ENCODE assay signal across 20 cellular contexts in the genomic region with DNA sequence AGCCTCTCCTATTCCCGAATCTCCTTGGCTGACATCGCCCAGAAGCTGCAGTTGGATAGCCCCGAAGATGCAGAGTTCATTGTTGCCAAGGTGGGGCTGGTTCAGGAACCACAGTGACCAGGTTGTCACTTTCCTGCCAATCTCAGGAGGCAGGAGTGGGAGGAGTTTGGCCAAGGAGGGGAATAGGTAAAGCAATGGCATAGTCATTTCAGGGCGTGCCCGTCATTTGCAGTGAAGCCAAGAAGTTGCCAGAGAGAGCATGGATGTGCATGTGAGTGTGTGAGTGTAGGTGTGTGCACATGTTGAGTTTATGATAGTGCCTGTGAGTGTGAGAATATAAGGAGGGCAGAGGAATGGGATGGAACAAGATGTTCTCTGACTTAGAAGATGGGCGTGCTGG. TPM values are rescaled to one million over a fixed set of nuclear protein-coding genes. Genes with fewer than 3 reads are reported as not detected.
DNase-seq lines count a peak whose midpoint lies in the region; ATAC-seq and TF ChIP-seq lines count a peak whose summit lies in the region.
"Had no signal": no experiment of that assay in that cellular context is flagged by ENCODE, and none has a peak within 500 bp of the region (broad histone marks: within the 10 kb centered on the region; RNA-seq: fewer than 3 reads in every experiment).

No MANE protein-coding gene starts in this region.

- BruUV-seq in Calu3 (replicated peaks; lab: Mats Ljungman, UMichigan), result no TSS peak
- no TSS peak for BruUV-seq in PC-3 (replicated peaks; lab: Mats Ljungman, UMichigan)

- H4K91ac ChIP-seq in trophoblast cell (ENCODE audit: low read depth, low read length), result no peak overlapping the region

- H3K27ac ChIP-seq in PC-3 (ENCODE audit: low read length) (no peak overlapping the region), foreskin keratinocyte (no peak overlapping the region), trophoblast cell (ENCODE audit: low read depth, low read length) (no peak overlapping the region)
- H3K27ac ChIP-seq: BLaER1 treated with 17β-estradiol and CSF1 and Interleukin-3, amounts not matched to agents 10 nM and 100 nM; KMS-11 had no signal

- H3K4me1 Mint-ChIP-seq in Calu3 (ENCODE audit: low read depth, unreplicated experiment), result no peaks in the 10 kb centered on the region
- no peaks in the 10 kb centered on the region for H3K4me1 Mint-ChIP-seq in type B pancreatic cell (ENCODE audit: unreplicated experiment)

- H2AK5ac ChIP-seq in trophoblast cell (ENCODE audit: low read length), result no peak overlapping the region

- POLR2A ChIA-PET in PC-3 (lab: Charles Lee; ENCODE audit: unreplicated experiment), result no interaction called here

- H3K36me3 ChIP-seq in PC-3 (ENCODE audit: low read depth, low read length) (peaks cover 35% of the 10 kb centered on the region), trophoblast cell (ENCODE audit: control insufficient read depth in 1 of 2, insufficient read depth in 2 of 2, low read length in 2 of 2) (peaks cover 66 to 75% of the 10 kb centered on the region in 2 experiments)

- peaks cover 91% of the 10 kb centered on the region for H3K36me3 Mint-ChIP-seq in Calu3 (ENCODE audit: insufficient read depth, unreplicated experiment)
- H3K36me3 Mint-ChIP-seq in type B pancreatic cell, result peaks cover 27% of the 10 kb centered on the region

- no peak overlapping the region for H3K23ac ChIP-seq in trophoblast cell (ENCODE audit: low read length)

- H3K4ac ChIP-seq in trophoblast cell (ENCODE audit: low read depth, low read length), result no peak overlapping the region

- H3K4me3 Mint-ChIP-seq in Calu3 (ENCODE audit: low read depth, unreplicated experiment), result no peak overlapping the region
- no peak overlapping the region for H3K4me3 Mint-ChIP-seq in type B pancreatic cell
- H3K4me3 Mint-ChIP-seq: CD8-positive, alpha-beta memory T cell; HFFc6 had no signal

- H2BK120ac ChIP-seq in trophoblast cell (ENCODE audit: insufficient read depth, low read length, poor library complexity), result no peak overlapping the region

- H3K27me3 Mint-ChIP-seq in Calu3 (ENCODE audit: unreplicated experiment) (no peaks in the 10 kb centered on the region), type B pancreatic cell (no peaks in the 10 kb centered on the region)
- H3K27me3 Mint-ChIP-seq: CD8-positive, alpha-beta memory T cell had no signal

- no peaks in the 10 kb centered on the region for H3K79me1 ChIP-seq in trophoblast cell (ENCODE audit: low read length)

- no peak overlapping the region for H3K18ac ChIP-seq in trophoblast cell (ENCODE audit: low read length)

- H3K9me3 ChIP-seq in PC-3 (ENCODE audit: low read length), result no peaks in the 10 kb centered on the region
- no peaks in the 10 kb centered on the region for H3K9me3 ChIP-seq in trophoblast cell (ENCODE audit: insufficient read depth, low read depth, low read length)
- H3K9me3 ChIP-seq: BLaER1 treated with 17β-estradiol and CSF1 and Interleukin-3, amounts not matched to agents 10 nM and 100 nM had no signal

- DNase-seq in Calu3 (no peak), PC-3 (peak; percentile 27), foreskin keratinocyte (peak in 1 of 2 donors; percentile 28), trophoblast cell (no peak), COR-L47 (lab: John Stamatoyannopoulos, UW) (no peak), type B pancreatic cell (ENCODE audit: extremely low spot score, unreplicated experiment) (no peak)
- DNase-seq: CD8-positive, alpha-beta memory T cell; HFFc6; NCI-H1417 treated with DMSO at 0.1 percent for 48 hours; NCI-H187 treated with DMSO at 0.1 percent for 48 hours; NCI-H2227 treated with DMSO at 0.1 percent for 48 hours; NCI-H510A treated with DMSO at 0.1 percent for 48 hours; NCI-H774; SHP77 treated with DMSO at 0.1 percent for 48 hours had no signal

- ATAC-seq in PC-3 (peak; percentile 24; the same call in 1 of the 2 replicates), foreskin keratinocyte (peak; percentile 11), GM19351 (IDR thresholded peaks at IDR 0.05; ENCODE audit: unreplicated experiment) (no peak)

- no peaks in the 10 kb centered on the region for H4K20me1 ChIP-seq in PC-3 (ENCODE audit: low read length)

- CTCF ChIA-PET in Calu3 (lab: Charles Lee), result interaction anchor here (0.5 to 76.9 kb wide), 11 partner anchors 6 to 491 kb away, joined by 3 to 6506 read pairs (median 4); a partner anchor contains a TSS
- CTCF ChIA-PET in PC-3 (lab: Charles Lee), result no interaction called here

- no peak for TF ChIP-seq CTCF in Calu3 (IDR thresholded peaks at IDR 0.05; ENCODE audit: unreplicated experiment)
- no peak for TF ChIP-seq CTCF in PC-3 (conservative IDR thresholded peaks at IDR 0.05; ENCODE audit: low read depth, low read length)
- no peak for TF ChIP-seq CTCF in foreskin keratinocyte (conservative IDR thresholded peaks at IDR 0.05)
- no peak for TF ChIP-seq CTCF in type B pancreatic cell (conservative IDR thresholded peaks at IDR 0.05)

- H3K79me2 ChIP-seq in PC-3 (ENCODE audit: low read length) (no peaks in the 10 kb centered on the region), trophoblast cell (ENCODE audit: control insufficient read depth, insufficient read depth, low read length, poor library complexity) (no peaks in the 10 kb centered on the region)

- H3K4me2 ChIP-seq in PC-3 (ENCODE audit: low read length), result no peak overlapping the region
- no peak overlapping the region for H3K4me2 ChIP-seq in trophoblast cell (ENCODE audit: low read length)
- H3K4me2 ChIP-seq: BLaER1 treated with 17β-estradiol and CSF1 and Interleukin-3, amounts not matched to agents 10 nM and 100 nM; KMS-11 had no signal

- H3K4me3 ChIP-seq in PC-3 (ENCODE audit: low read length) (no peak overlapping the region), trophoblast cell (ENCODE audit: low read depth, low read length) (peak overlapping the region; percentile 39)
- H3K4me3 ChIP-seq: BLaER1 treated with 17β-estradiol and CSF1 and Interleukin-3, amounts not matched to agents 10 nM and 100 nM had no signal

- no peak overlapping the region for H4K12ac ChIP-seq in trophoblast cell (ENCODE audit: low read depth, low read length)

- H3K4me1 ChIP-seq in PC-3 (ENCODE audit: insufficient read depth, low read length), result no peaks in the 10 kb centered on the region
- no peaks in the 10 kb centered on the region for H3K4me1 ChIP-seq in foreskin keratinocyte
- no peaks in the 10 kb centered on the region for H3K4me1 ChIP-seq in trophoblast cell (ENCODE audit: control insufficient read depth in 1 of 2, insufficient read depth in 2 of 2, low read length in 2 of 2)

- no peak overlapping the region for H3K14ac ChIP-seq in trophoblast cell (ENCODE audit: low read length)

- no CpG with 5 or more reads among the region's 6 CpGs for WGBS in trophoblast cell (ENCODE audit: extremely low coverage, insufficient coverage, insufficient read length)

- no peak overlapping the region for H2BK12ac ChIP-seq in trophoblast cell (ENCODE audit: low read length)

- H3K27ac Mint-ChIP-seq in Calu3 (ENCODE audit: unreplicated experiment) (peak overlapping the region; percentile 1), type B pancreatic cell (no peak overlapping the region)
- H3K27ac Mint-ChIP-seq: HFFc6 had no signal

- H3K9me3 Mint-ChIP-seq in Calu3 (ENCODE audit: low read depth, unreplicated experiment), result no peaks in the 10 kb centered on the region
- H3K9me3 Mint-ChIP-seq in type B pancreatic cell, result no peaks in the 10 kb centered on the region
- H3K9me3 Mint-ChIP-seq: CD8-positive, alpha-beta memory T cell; HFFc6 had no signal

- no peaks in the 10 kb centered on the region for H3F3A ChIP-seq in PC-3 (ENCODE audit: low read length, unreplicated experiment)

- no peaks in the 10 kb centered on the region for H3K9me2 ChIP-seq in PC-3 (replicated peaks; ENCODE audit: low read length)

- no peak overlapping the region for H4K8ac ChIP-seq in trophoblast cell (ENCODE audit: low read depth, low read length)

- H3K27me3 ChIP-seq in PC-3 (ENCODE audit: low read length) (no peaks in the 10 kb centered on the region), foreskin keratinocyte (no peaks in the 10 kb centered on the region), trophoblast cell (ENCODE audit: insufficient read depth, low read length) (no peaks in the 10 kb centered on the region)
- H3K27me3 ChIP-seq: BLaER1 treated with 17β-estradiol and CSF1 and Interleukin-3, amounts not matched to agents 10 nM and 100 nM had no signal

- H2BK5ac ChIP-seq in trophoblast cell (ENCODE audit: low read depth, low read length, poor library complexity), result no peak overlapping the region

- H2AFZ ChIP-seq in PC-3 (ENCODE audit: low read length) (no peak overlapping the region), trophoblast cell (ENCODE audit: insufficient read depth, low read length, poor library complexity) (no peak overlapping the region)

- intact Hi-C loops in Calu3 (cut with micrococcal nuclease; ENCODE audit: unreplicated experiment), result no loop called here
- intact Hi-C loops in PC-3 (cut with micrococcal nuclease), result no loop called here

- no peak overlapping the region for H3K9ac ChIP-seq in PC-3 (ENCODE audit: low read length)
- no peak overlapping the region for H3K9ac ChIP-seq in trophoblast cell (ENCODE audit: low read length)
- H3K9ac ChIP-seq: KMS-11 had no signal

RNA-seq across cellular contexts. Expression of a gene that starts 14.8 kb away (rescaled TPM):
- total RNA-seq in Calu3 (2022) (2,152 and 2,179 TPM in 2 replicates), PC-3 (2014; rRNA removed) (267 and 338 TPM in 2 replicates), foreskin keratinocyte (160 and 182 TPM in 2 replicates), type B pancreatic cell (ENCODE audit: low replicate concordance) (110 and 116 TPM in 2 replicates)
- polyA plus RNA-seq in foreskin keratinocyte, result 172 and 186 TPM in 2 replicates
- 139 and 146 TPM in 2 replicates for polyA plus RNA-seq in trophoblast cell (2013)

RNA-seq across cellular contexts. Expression of a gene that starts 19.8 kb away (rescaled TPM):
- total RNA-seq in Calu3 (2022), result 0.38 TPM in 1 of 2 replicates, not detected in the other
- 4.0 and 4.3 TPM in 2 replicates for total RNA-seq in PC-3 (2014; rRNA removed)
- 4.3 and 5.1 TPM in 2 replicates for total RNA-seq in foreskin keratinocyte
- polyA plus RNA-seq in foreskin keratinocyte, result 5.5 and 6.2 TPM in 2 replicates
- not detected in 2 replicates for polyA plus RNA-seq in trophoblast cell (2013)
- not detected in 2 replicates for total RNA-seq in type B pancreatic cell (ENCODE audit: low replicate concordance)
- total RNA-seq: CD8-positive, alpha-beta memory T cell; HT-29; OCI-LY7; RPMI7951 had no signal
- polyA plus RNA-seq: CD8-positive, alpha-beta memory T cell had no signal

RNA-seq across cellular contexts. Expression of a gene that starts 32.6 kb away (rescaled TPM):
- total RNA-seq in Calu3 (2022) (0.33 and 1.9 TPM in 2 replicates), PC-3 (2014; rRNA removed) (not detected in 2 replicates), foreskin keratinocyte (3.6 and 4.3 TPM in 2 replicates), type B pancreatic cell (ENCODE audit: low replicate concordance) (not detected in 2 replicates)
- 2.5 and 2.8 TPM in 2 replicates for polyA plus RNA-seq in foreskin keratinocyte
- polyA plus RNA-seq in trophoblast cell (2013), result not detected in 2 replicates
- total RNA-seq: CD8-positive, alpha-beta memory T cell; HT-29; RPMI7951 had no signal

RNA-seq across cellular contexts. Expression of a gene that starts 58.8 kb away (rescaled TPM):
- total RNA-seq in Calu3 (2022) (679 and 725 TPM in 2 replicates), PC-3 (2014; rRNA removed) (73.0 and 78.7 TPM in 2 replicates), foreskin keratinocyte (49.1 and 57.7 TPM in 2 replicates), type B pancreatic cell (ENCODE audit: low replicate concordance) (93.2 and 123 TPM in 2 replicates)
- polyA plus RNA-seq in foreskin keratinocyte, result 55.0 and 67.2 TPM in 2 replicates
- 44.7 and 45.9 TPM in 2 replicates for polyA plus RNA-seq in trophoblast cell (2013)
